ENCODE assay signal across 1 cellular context in the genomic region with DNA sequence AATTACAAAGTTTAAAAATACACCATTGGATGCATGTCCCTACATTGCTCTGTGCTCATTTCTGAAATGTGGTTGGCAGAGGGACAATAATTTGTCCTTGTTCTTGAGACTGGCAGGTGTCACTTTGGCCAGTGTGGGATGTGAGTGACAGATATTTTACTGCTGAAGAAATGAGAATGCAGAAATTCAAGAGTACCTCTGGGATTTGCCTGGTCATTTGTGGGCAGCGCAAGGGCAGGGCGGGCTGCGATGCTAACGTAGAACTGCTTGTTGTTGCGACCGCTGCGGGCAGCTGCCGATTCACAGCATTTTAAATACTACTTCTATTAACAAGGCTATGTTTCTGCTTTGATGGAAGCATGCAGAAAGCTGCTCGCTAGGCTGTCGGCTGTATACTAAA.
TF ChIP-seq lines count a peak whose summit lies in the region.

No MANE protein-coding gene starts in this region.

TF ChIP-seq in SK-N-SH treated with all-trans-retinoic acid at 6 μM for 48 hours, 23 proteins besides CTCF, POLR2A, EP300 and RAD21 (continued from another document):
- TF ChIP-seq, protein P1, sequence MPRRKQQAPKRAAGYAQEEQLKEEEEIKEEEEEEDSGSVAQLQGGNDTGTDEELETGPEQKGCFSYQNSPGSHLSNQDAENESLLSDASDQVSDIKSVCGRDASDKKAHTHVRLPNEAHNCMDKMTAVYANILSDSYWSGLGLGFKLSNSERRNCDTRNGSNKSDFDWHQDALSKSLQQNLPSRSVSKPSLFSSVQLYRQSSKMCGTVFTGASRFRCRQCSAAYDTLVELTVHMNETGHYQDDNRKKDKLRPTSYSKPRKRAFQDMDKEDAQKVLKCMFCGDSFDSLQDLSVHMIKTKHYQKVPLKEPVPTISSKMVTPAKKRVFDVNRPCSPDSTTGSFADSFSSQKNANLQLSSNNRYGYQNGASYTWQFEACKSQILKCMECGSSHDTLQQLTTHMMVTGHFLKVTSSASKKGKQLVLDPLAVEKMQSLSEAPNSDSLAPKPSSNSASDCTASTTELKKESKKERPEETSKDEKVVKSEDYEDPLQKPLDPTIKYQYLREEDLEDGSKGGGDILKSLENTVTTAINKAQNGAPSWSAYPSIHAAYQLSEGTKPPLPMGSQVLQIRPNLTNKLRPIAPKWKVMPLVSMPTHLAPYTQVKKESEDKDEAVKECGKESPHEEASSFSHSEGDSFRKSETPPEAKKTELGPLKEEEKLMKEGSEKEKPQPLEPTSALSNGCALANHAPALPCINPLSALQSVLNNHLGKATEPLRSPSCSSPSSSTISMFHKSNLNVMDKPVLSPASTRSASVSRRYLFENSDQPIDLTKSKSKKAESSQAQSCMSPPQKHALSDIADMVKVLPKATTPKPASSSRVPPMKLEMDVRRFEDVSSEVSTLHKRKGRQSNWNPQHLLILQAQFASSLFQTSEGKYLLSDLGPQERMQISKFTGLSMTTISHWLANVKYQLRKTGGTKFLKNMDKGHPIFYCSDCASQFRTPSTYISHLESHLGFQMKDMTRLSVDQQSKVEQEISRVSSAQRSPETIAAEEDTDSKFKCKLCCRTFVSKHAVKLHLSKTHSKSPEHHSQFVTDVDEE (CRISPR knock-in tag; IDR thresholded peaks at IDR 0.05): no peak
- TF ChIP-seq ISL1 (CRISPR knock-in tag; IDR thresholded peaks at IDR 0.05) (no peak), SNAI2 (CRISPR knock-in tag; IDR thresholded peaks at IDR 0.05) (no peak)
